Comparison of ENCODE assay signal across 8 cellular contexts in the genomic region with DNA sequence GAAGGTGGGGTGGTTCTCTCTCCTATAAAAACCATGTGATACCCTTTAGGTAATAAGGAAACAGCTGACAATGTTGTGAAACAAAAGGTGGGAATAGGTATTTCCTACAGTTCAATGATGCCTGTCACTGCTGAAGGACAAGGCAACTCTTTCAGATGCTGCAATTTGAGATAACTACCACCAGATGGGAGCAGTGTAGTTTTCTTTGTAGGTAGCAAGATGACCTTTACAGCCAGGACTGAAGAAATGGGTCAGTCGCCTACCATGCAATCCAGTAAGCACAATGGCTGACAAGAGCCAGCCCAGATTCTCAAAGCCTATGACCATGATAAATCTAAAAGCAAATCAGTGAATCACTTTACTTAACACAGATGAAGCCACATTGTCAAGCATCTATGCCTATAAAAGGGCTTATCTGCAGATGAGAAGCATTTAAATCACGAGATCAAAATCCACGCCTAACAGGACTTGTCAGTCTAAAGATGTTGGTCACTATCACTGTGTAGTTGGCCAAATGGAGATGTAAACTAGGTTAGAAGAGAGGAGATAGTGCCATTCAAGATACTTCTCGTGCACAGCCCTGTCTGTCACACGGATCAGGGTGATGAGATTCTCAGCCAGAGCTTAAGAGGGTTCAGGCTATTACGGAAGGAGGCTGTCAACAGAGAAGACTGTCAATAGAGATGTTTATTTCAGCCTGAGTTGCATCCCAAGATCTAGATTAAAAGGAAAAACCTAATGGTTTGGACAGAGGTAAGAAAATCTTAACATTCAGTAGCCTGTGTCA.
DNase-seq lines count a peak whose midpoint lies in the region; ATAC-seq, FAIRE-seq and TF ChIP-seq lines count a peak whose summit lies in the region.

No MANE protein-coding gene starts in this region.

- H3K27me3 Mint-ChIP-seq in chondrocyte (ENCODE audit: low read depth), result no peaks in the 10 kb centered on the region

- H4K20me1 ChIP-seq in PC-3 (ENCODE audit: low read length), result no peaks in the 10 kb centered on the region

- H3K9me3 Mint-ChIP-seq in chondrocyte (ENCODE audit: low read depth), result no peaks in the 10 kb centered on the region

- POLR2A ChIA-PET in GM10248 (lab: Yijun Ruan, JAX) (no interaction called here), PC-3 (lab: Charles Lee; ENCODE audit: unreplicated experiment) (no interaction called here)

- no peaks in the 10 kb centered on the region for H3F3A ChIP-seq in PC-3 (ENCODE audit: low read length, unreplicated experiment)

- FAIRE-seq in A204.1 (lab: Jason Lieb, UNC), result peak; percentile 60

- H3K79me2 ChIP-seq in PC-3 (ENCODE audit: low read length), result peaks cover 48% of the 10 kb centered on the region

- H3K9me3 ChIP-seq in PC-3 (ENCODE audit: low read length) (no peaks in the 10 kb centered on the region), lower lobe of right lung (no peaks in the 10 kb centered on the region)

- peaks cover 36% of the 10 kb centered on the region for H3K4me1 Mint-ChIP-seq in chondrocyte (ENCODE audit: low read depth)

- no peaks in the 10 kb centered on the region for H3K27me3 ChIP-seq in PC-3 (ENCODE audit: low read length)
- H3K27me3 ChIP-seq in lower lobe of right lung (ENCODE audit: low read depth), result no peaks in the 10 kb centered on the region

- peak; percentile 63 for ATAC-seq in HG03432 (IDR thresholded peaks at IDR 0.05; ENCODE audit: unreplicated experiment)
- ATAC-seq in PC-3, result peak; percentile 72
- ATAC-seq in lower lobe of right lung, result peak; percentile 84 to 85

- TF ChIP-seq CTCF in GM10248 (IDR thresholded peaks at IDR 0.05; ENCODE audit: control extremely low read depth, extremely low read depth, low read depth, missing control alignments) (peak; percentile 68), PC-3 (conservative IDR thresholded peaks at IDR 0.05; ENCODE audit: low read depth, low read length) (peak; percentile 93), chondrocyte (IDR thresholded peaks at IDR 0.05) (peak; percentile 81), lower lobe of right lung (IDR thresholded peaks at IDR 0.05) (peak; percentile 74)

- DNase-seq in GM10248 (ENCODE audit: extremely low spot score) (peak; percentile 51), PC-3 (peak; percentile 80), chondrocyte (ENCODE audit: low spot score) (no peak), lower lobe of right lung (no peak)
- DNase-seq in NK-92 treated with Interleukin-12 subunit alpha and Interleukin-12 subunit beta, amount 100 ng/mL, for 24 hours (lab: John Stamatoyannopoulos, UW), result no peak
- DNase-seq in activated CD4-positive, alpha-beta T cell treated with anti-CD3 and anti-CD28 coated beads for 1 hour, result no peak

- no TSS peak for BruUV-seq in PC-3 (replicated peaks; lab: Mats Ljungman, UMichigan)

- no peak overlapping the region for H2AFZ ChIP-seq in PC-3 (ENCODE audit: low read length)

- peaks cover 3% of the 10 kb centered on the region for H3K36me3 Mint-ChIP-seq in chondrocyte (ENCODE audit: low read depth)

- intact Hi-C loops in PC-3 (cut with micrococcal nuclease) (loop anchor here (1.0 to 2.0 kb wide), 2 partner anchors 83 to 154 kb away; a partner anchor contains a TSS), lower lobe of right lung (cut with DNase I) (loop anchor here (5.0 kb wide), 1 partner anchor 152 kb away; no protein-coding TSS in a partner anchor)

- H3K4me3 Mint-ChIP-seq in chondrocyte (ENCODE audit: unreplicated experiment), result no peak overlapping the region

- H3K4me1 ChIP-seq in PC-3 (ENCODE audit: insufficient read depth, low read length) (peaks cover 19% of the 10 kb centered on the region; the same call in 1 of the 2 replicates), lower lobe of right lung (peaks cover 16% of the 10 kb centered on the region)

- H3K27ac Mint-ChIP-seq in chondrocyte (ENCODE audit: unreplicated experiment), result no peak overlapping the region

- H3K36me3 ChIP-seq in PC-3 (ENCODE audit: low read depth, low read length) (no peaks in the 10 kb centered on the region), lower lobe of right lung (no peaks in the 10 kb centered on the region)

- CTCF ChIA-PET in GM10248 (lab: Yijun Ruan, JAX) (interaction anchor here (0.5 to 3.8 kb wide), 15 partner anchors 9 to 229 kb away, joined by 3 to 41 read pairs (median 6); no protein-coding TSS in a partner anchor), PC-3 (lab: Charles Lee) (no interaction called here)

- H3K9me2 ChIP-seq in PC-3 (replicated peaks; ENCODE audit: low read length), result no peaks in the 10 kb centered on the region

- no peak overlapping the region for H3K27ac ChIP-seq in PC-3 (ENCODE audit: low read length)
- no peak overlapping the region for H3K27ac ChIP-seq in lower lobe of right lung

- no peak overlapping the region for H3K4me3 ChIP-seq in PC-3 (ENCODE audit: low read length)
- H3K4me3 ChIP-seq in lower lobe of right lung, result no peak overlapping the region

- no peak overlapping the region for H3K4me2 ChIP-seq in PC-3 (ENCODE audit: low read length)

- H3K9ac ChIP-seq in PC-3 (ENCODE audit: low read length), result no peak overlapping the region

Comparison
In these comparisons a context has a peak if more than half of its experiments do, and no peak if none do; other contexts are left out.
1. DNase-seq: peak in GM10248 (single experiment) and PC-3 (single experiment); none in chondrocyte (single experiment), lower lobe of right lung (single experiment), NK-92 treated with Interleukin-12 subunit alpha and Interleukin-12 subunit beta, amount 100 ng/mL, for 24 hours (single experiment) and activated CD4-positive, alpha-beta T cell treated with anti-CD3 and anti-CD28 coated beads for 1 hour (single experiment).
2. Peak in every context shown above with its lines, with median percentiles within 50 percentile points of each other: CTCF ChIP-seq and ATAC-seq.